Comparison of ENCODE assay signal across 15 cellular contexts in genomic region chr1:8813016-8813763, GRCh38. TPM values are rescaled to one million over a fixed set of nuclear protein-coding genes. Genes with fewer than 3 reads are reported as not detected.
A peak's percentile ranks its signal among the peaks of the same experiment; 100 is the strongest.
DNase-seq lines count a peak whose midpoint lies in the region; ATAC-seq and TF ChIP-seq lines count a peak whose summit lies in the region.
"Had no signal": no experiment of that assay in that cellular context is flagged by ENCODE, and none has a peak within 500 bp of the region (broad histone marks: within the 10 kb centered on the region; RNA-seq: fewer than 3 reads in every experiment).

No MANE protein-coding gene starts in this region.

- peaks cover 32% of the 10 kb centered on the region for H3K4me1 ChIP-seq in mammary epithelial cell (ENCODE audit: insufficient read depth, low read length)
- peaks cover 7% of the 10 kb centered on the region for H3K4me1 ChIP-seq in mesenchymal stem cell (ENCODE audit: control insufficient read depth, insufficient read depth, low read depth, low read length)

- no TSS peak for BruUV-seq in mammary epithelial cell (replicated peaks; lab: Mats Ljungman, UMichigan)

- H2AFZ ChIP-seq in mammary epithelial cell (ENCODE audit: low read depth, low read length) = no peak overlapping the region
- H2AFZ ChIP-seq in mesenchymal stem cell (ENCODE audit: low read depth, low read length) = no peak overlapping the region

- dilution Hi-C loops in mammary epithelial cell (cut with HindIII; ENCODE audit: low sequenced_read_pairs) = no loop called here

- H3K79me1 ChIP-seq in mesenchymal stem cell (replicated peaks; ENCODE audit: low read length, poor library complexity, severe bottlenecking) = peaks cover 4% of the 10 kb centered on the region

- WGBS in mammary epithelial cell (ENCODE audit: low coverage, missing lambda C conversion rate) = 55% methylated on average over 6 of the region's 6 CpGs
- 93% methylated on average over 3 of the region's 6 CpGs for WGBS in mesenchymal stem cell

- H3K9me3 Mint-ChIP-seq in activated naive CD4-positive, alpha-beta T cell treated with anti-CD3 and anti-CD28 coated beads, Interleukin-2, amount 50 U/mL, for 24 hours = no peaks in the 10 kb centered on the region
- H3K9me3 Mint-ChIP-seq in osteocyte (ENCODE audit: unreplicated experiment) = no peaks in the 10 kb centered on the region
- H3K9me3 Mint-ChIP-seq: activated CD4-positive, alpha-beta memory T cell treated with anti-CD3 and anti-CD28 coated beads, Interleukin-2, amount 10 ng/mL, durations not matched to agents 7 days and 5 days; activated naive CD4-positive, alpha-beta T cell treated with anti-CD3 and anti-CD28 coated beads, Interleukin-2, amount 50 U/mL, for 72 hours; naive thymus-derived CD8-positive, alpha-beta T cell had no signal

- no peak for TF ChIP-seq CTCF in mammary epithelial cell (conservative IDR thresholded peaks at IDR 0.05 in 1 of 2, IDR thresholded peaks at IDR 0.05 in 1 of 2; ENCODE audit: extremely low read depth in 1 of 2, insufficient read depth in 1 of 2, low read depth in 1 of 2, low read length in 2 of 2)
- no peak for TF ChIP-seq CTCF in osteocyte (IDR thresholded peaks at IDR 0.05)

- no peak overlapping the region for H3K4me3 Mint-ChIP-seq in activated naive CD4-positive, alpha-beta T cell treated with anti-CD3 and anti-CD28 coated beads, Interleukin-2, amount 50 U/mL, for 24 hours
- no peak overlapping the region for H3K4me3 Mint-ChIP-seq in osteocyte (ENCODE audit: unreplicated experiment)
- H3K4me3 Mint-ChIP-seq: activated CD4-positive, alpha-beta memory T cell treated with anti-CD3 and anti-CD28 coated beads, Interleukin-2, amount 10 ng/mL, durations not matched to agents 7 days and 5 days; naive thymus-derived CD8-positive, alpha-beta T cell had no signal

- no peak overlapping the region for H3K9ac ChIP-seq in mammary epithelial cell (ENCODE audit: insufficient read depth, low read length)
- H3K9ac ChIP-seq in mesenchymal stem cell (ENCODE audit: low read length) = no peak overlapping the region

- H3K9me3 ChIP-seq in mammary epithelial cell (replicated peaks; ENCODE audit: insufficient read depth, low read length) (no peaks in the 10 kb centered on the region), mesenchymal stem cell (ENCODE audit: control insufficient read depth, low read length) (no peaks in the 10 kb centered on the region)
- H3K9me3 ChIP-seq: A549, vagina had no signal

- H2BK5ac ChIP-seq in mesenchymal stem cell (ENCODE audit: low read depth, low read length, poor library complexity, severe bottlenecking) = no peak overlapping the region

- H2BK12ac ChIP-seq in mesenchymal stem cell (ENCODE audit: low read length in 2 of 2) = no peak overlapping the region

- H3K27me3 ChIP-seq in mammary epithelial cell (ENCODE audit: insufficient read depth, low read length) (no peaks in the 10 kb centered on the region), mesenchymal stem cell (ENCODE audit: control insufficient read depth in 1 of 2, insufficient read depth in 1 of 2, low read length in 2 of 2) (no peaks in the 10 kb centered on the region)
- H3K27me3 ChIP-seq: vagina had no signal

- peaks cover 55% of the 10 kb centered on the region for H3K4me1 Mint-ChIP-seq in activated naive CD4-positive, alpha-beta T cell treated with anti-CD3 and anti-CD28 coated beads, Interleukin-2, amount 50 U/mL, for 24 hours
- peaks cover 44% of the 10 kb centered on the region for H3K4me1 Mint-ChIP-seq in osteocyte (ENCODE audit: unreplicated experiment)

- H3K4me2 ChIP-seq in mammary epithelial cell (ENCODE audit: insufficient read depth, low read depth, low read length) = peak overlapping the region; percentile 57
- H3K4me2 ChIP-seq in mesenchymal stem cell (ENCODE audit: low read length, poor library complexity, severe bottlenecking) = no peak overlapping the region

- no peak overlapping the region for H3K14ac ChIP-seq in mesenchymal stem cell (ENCODE audit: low read length in 2 of 2)

- no peak for DNase-seq in activated naive CD4-positive, alpha-beta T cell (lab: John Stamatoyannopoulos, UW)
- DNase-seq in mammary epithelial cell (peak; percentile 24), mesenchymal stem cell (no peak), substantia nigra (lab: John Stamatoyannopoulos, UW) (no peak), NCI-H1417 (lab: John Stamatoyannopoulos, UW) (no peak), osteocyte (ENCODE audit: extremely low spot score, unreplicated experiment) (no peak)
- DNase-seq: activated CD4-positive, alpha-beta memory T cell treated with anti-CD3 and anti-CD28 coated beads, Interleukin-2, amount 10 ng/mL, durations not matched to agents 7 days and 5 days; naive thymus-derived CD8-positive, alpha-beta T cell; NCI-H1105 treated with DMSO at 0.1 percent for 48 hours; T1000 had no signal

- no peak overlapping the region for H2BK15ac ChIP-seq in mesenchymal stem cell (ENCODE audit: low read depth, poor library complexity, severe bottlenecking)

- H4K8ac ChIP-seq in mesenchymal stem cell (ENCODE audit: low read length) = no peak overlapping the region

- in situ Hi-C loops in mammary epithelial cell (cut with MboI; ENCODE audit: low sequenced_read_pairs in 2 of 2) = no loop called here

- no peaks in the 10 kb centered on the region for H3K27me3 Mint-ChIP-seq in activated naive CD4-positive, alpha-beta T cell treated with anti-CD3 and anti-CD28 coated beads, Interleukin-2, amount 50 U/mL, for 24 hours
- no peaks in the 10 kb centered on the region for H3K27me3 Mint-ChIP-seq in osteocyte (ENCODE audit: unreplicated experiment)
- H3K27me3 Mint-ChIP-seq: activated CD4-positive, alpha-beta memory T cell treated with anti-CD3 and anti-CD28 coated beads, Interleukin-2, amount 10 ng/mL, durations not matched to agents 7 days and 5 days; naive thymus-derived CD8-positive, alpha-beta T cell had no signal

- CTCF ChIA-PET in mammary epithelial cell (lab: Charles Lee; ENCODE audit: low non-redundant PET) = interaction anchor here (0.5 kb wide), 2 partner anchors 58 to 339 kb away, joined by 3 read pairs; no protein-coding TSS in a partner anchor

- peaks cover 68% of the 10 kb centered on the region for H3K79me2 ChIP-seq in mammary epithelial cell (ENCODE audit: insufficient read depth, low read length)

- H3K36me3 Mint-ChIP-seq in activated naive CD4-positive, alpha-beta T cell treated with anti-CD3 and anti-CD28 coated beads, Interleukin-2, amount 50 U/mL, for 24 hours = no peaks in the 10 kb centered on the region
- H3K36me3 Mint-ChIP-seq in osteocyte (ENCODE audit: unreplicated experiment) = no peaks in the 10 kb centered on the region
- H3K36me3 Mint-ChIP-seq: naive thymus-derived CD8-positive, alpha-beta T cell had no signal

- no peak overlapping the region for H4K91ac ChIP-seq in mesenchymal stem cell (ENCODE audit: low read length)

- intact Hi-C loops in mammary epithelial cell (cut with micrococcal nuclease) = no loop called here

- H3K23ac ChIP-seq in mesenchymal stem cell (ENCODE audit: low read length in 2 of 2) = no peak overlapping the region

- H4K20me1 ChIP-seq in mammary epithelial cell (ENCODE audit: insufficient read depth, low read length) = no peaks in the 10 kb centered on the region

- ATAC-seq in GM21619 (IDR thresholded peaks at IDR 0.05; ENCODE audit: unreplicated experiment) = no peak
- ATAC-seq: A549; activated naive CD4-positive, alpha-beta T cell treated with anti-CD3 and anti-CD28 coated beads, Interleukin-2, amount 50 U/mL, for 72 hours; naive thymus-derived CD8-positive, alpha-beta T cell had no signal

- no peak overlapping the region for H3K4ac ChIP-seq in mesenchymal stem cell (ENCODE audit: low read depth in 1 of 2, low read length in 2 of 2)

- H3K36me3 ChIP-seq in mammary epithelial cell (ENCODE audit: insufficient read depth, low read length) (no peaks in the 10 kb centered on the region), mesenchymal stem cell (ENCODE audit: control insufficient read depth in 1 of 2, insufficient read depth in 2 of 2, low read depth in 1 of 2, low read length in 2 of 2) (no peaks in the 10 kb centered on the region)
- H3K36me3 ChIP-seq: vagina had no signal

- H3K27ac Mint-ChIP-seq in activated naive CD4-positive, alpha-beta T cell treated with anti-CD3 and anti-CD28 coated beads, Interleukin-2, amount 50 U/mL, for 24 hours = peak overlapping the region; percentile 38
- H3K27ac Mint-ChIP-seq in osteocyte (ENCODE audit: unreplicated experiment) = no peak overlapping the region
- H3K27ac Mint-ChIP-seq: activated CD4-positive, alpha-beta memory T cell treated with anti-CD3 and anti-CD28 coated beads, Interleukin-2, amount 10 ng/mL, durations not matched to agents 7 days and 5 days had no signal

- H3K27ac ChIP-seq in mammary epithelial cell (ENCODE audit: insufficient read depth, low read depth, low read length) = no peak overlapping the region
- H3K27ac ChIP-seq in mesenchymal stem cell (ENCODE audit: low read length, poor library complexity, severe bottlenecking) = no peak overlapping the region
- H3K27ac ChIP-seq in substantia nigra (ENCODE audit: low read depth, low read length, poor library complexity, severe bottlenecking) = peak overlapping the region; percentile 22
- H3K27ac ChIP-seq: vagina had no signal

- H2AK5ac ChIP-seq in mesenchymal stem cell (ENCODE audit: low read length, severe bottlenecking) = peak overlapping the region; percentile 51

- H3K18ac ChIP-seq in mesenchymal stem cell (ENCODE audit: low read depth in 1 of 2, low read length in 2 of 2) = peak overlapping the region in 1 of 2 experiments; percentile 58

- H3K4me3 ChIP-seq in mammary epithelial cell (replicated peaks in 1 of 3; ENCODE audit: insufficient read depth in 1 of 3, low read depth in 2 of 3, low read length in 3 of 3) = no peak overlapping the region
- no peak overlapping the region for H3K4me3 ChIP-seq in mesenchymal stem cell (ENCODE audit: insufficient read depth in 1 of 2, low read depth in 1 of 2, low read length in 2 of 2)
- H3K4me3 ChIP-seq: A549, vagina had no signal

- H2BK120ac ChIP-seq in mesenchymal stem cell (ENCODE audit: low read depth, low read length) = no peak overlapping the region

RNA-seq across cellular contexts. Expression of gene RERE, which starts 4.2 kb away (rescaled TPM):
- 10 to 100 TPM; 20.7 to 48.4 TPM for total RNA-seq in mammary epithelial cell
- polyA plus RNA-seq in mammary epithelial cell = 2.1 TPM
- polyA minus RNA-seq in mammary epithelial cell = 116 TPM
- 59.5 TPM for polyA plus RNA-seq in mesenchymal stem cell (2013, experiment 1 of 2)
- polyA plus RNA-seq in mesenchymal stem cell (2013, experiment 2 of 2) = 53.5 TPM
- 76.8 and 79.7 TPM in 2 replicates for total RNA-seq in osteocyte
